In the genomic region with DNA sequence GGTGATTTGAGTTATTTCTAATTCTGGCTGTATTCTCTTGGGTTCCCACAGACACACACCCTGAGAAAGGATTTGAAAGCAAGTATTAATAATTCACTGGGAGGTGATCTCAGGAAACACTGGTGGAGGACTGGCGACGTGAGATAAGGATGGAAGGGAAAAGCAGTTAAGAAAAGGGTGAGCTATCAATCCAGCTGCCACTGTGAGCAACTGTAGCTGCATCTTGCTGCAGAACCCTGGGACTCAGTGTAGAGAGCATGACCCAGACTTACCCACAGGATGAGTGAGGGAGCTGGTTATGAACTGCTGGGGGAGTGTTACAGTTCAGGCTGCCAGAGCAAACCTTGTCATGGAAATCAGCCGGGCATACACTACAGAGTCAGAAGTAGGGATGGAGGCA, we compare ENCODE assay signal across 1 cellular context.
TF ChIP-seq lines count a peak whose summit lies in the region.

No MANE protein-coding gene starts in this region.

TF ChIP-seq in K562, 482 proteins besides CTCF, POLR2A, EP300 and RAD21 (continued from another document and continues in another):
- TF ChIP-seq, protein P1, sequence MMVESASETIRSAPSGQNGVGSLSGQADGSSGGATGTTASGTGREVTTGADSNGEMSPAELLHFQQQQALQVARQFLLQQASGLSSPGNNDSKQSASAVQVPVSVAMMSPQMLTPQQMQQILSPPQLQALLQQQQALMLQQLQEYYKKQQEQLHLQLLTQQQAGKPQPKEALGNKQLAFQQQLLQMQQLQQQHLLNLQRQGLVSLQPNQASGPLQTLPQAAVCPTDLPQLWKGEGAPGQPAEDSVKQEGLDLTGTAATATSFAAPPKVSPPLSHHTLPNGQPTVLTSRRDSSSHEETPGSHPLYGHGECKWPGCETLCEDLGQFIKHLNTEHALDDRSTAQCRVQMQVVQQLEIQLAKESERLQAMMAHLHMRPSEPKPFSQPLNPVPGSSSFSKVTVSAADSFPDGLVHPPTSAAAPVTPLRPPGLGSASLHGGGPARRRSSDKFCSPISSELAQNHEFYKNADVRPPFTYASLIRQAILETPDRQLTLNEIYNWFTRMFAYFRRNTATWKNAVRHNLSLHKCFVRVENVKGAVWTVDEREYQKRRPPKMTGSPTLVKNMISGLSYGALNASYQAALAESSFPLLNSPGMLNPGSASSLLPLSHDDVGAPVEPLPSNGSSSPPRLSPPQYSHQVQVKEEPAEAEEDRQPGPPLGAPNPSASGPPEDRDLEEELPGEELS (CRISPR knock-in tag; IDR thresholded peaks at IDR 0.05; ENCODE audit: borderline replicate concordance) = no peak
- TF ChIP-seq, protein P2, sequence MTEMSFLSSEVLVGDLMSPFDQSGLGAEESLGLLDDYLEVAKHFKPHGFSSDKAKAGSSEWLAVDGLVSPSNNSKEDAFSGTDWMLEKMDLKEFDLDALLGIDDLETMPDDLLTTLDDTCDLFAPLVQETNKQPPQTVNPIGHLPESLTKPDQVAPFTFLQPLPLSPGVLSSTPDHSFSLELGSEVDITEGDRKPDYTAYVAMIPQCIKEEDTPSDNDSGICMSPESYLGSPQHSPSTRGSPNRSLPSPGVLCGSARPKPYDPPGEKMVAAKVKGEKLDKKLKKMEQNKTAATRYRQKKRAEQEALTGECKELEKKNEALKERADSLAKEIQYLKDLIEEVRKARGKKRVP (CRISPR knock-in tag; IDR thresholded peaks at IDR 0.05) = no peak
- peak; percentile 22; the same call in 1 of the 2 replicates for TF ChIP-seq ESRRA (IDR thresholded peaks at IDR 0.05; ENCODE audit: borderline replicate concordance, low read depth)
- no peak for TF ChIP-seq MCM2 (IDR thresholded peaks at IDR 0.05; ENCODE audit: low read depth)
- no peak for TF ChIP-seq NFYB (IDR thresholded peaks at IDR 0.05; ENCODE audit: extremely low read depth, insufficient read length)
- TF ChIP-seq GABPB1 (CRISPR knock-in tag; IDR thresholded peaks at IDR 0.05) = 0 out of 2 replicates have a peak, but pooled peaks have one; percentile 33
- peak; percentile 99 for TF ChIP-seq TCF3 (CRISPR knock-in tag; IDR thresholded peaks at IDR 0.05)
- no peak for TF ChIP-seq FUS (optimal IDR thresholded peaks at IDR 0.05; ENCODE audit: low read depth, low read length)
- TF ChIP-seq GATAD2A (IDR thresholded peaks at IDR 0.05) = peak; percentile 92
- no peak for TF ChIP-seq ZNF347 (CRISPR knock-in tag; IDR thresholded peaks at IDR 0.05; ENCODE audit: low read depth)
- TF ChIP-seq ETV1 (tag; conservative IDR thresholded peaks at IDR 0.05; ENCODE audit: low read depth) = peak; percentile 91
- TF ChIP-seq ARNT (IDR thresholded peaks at IDR 0.05) = peak; percentile 89 to 97
- no peak for TF ChIP-seq SRSF7 (optimal IDR thresholded peaks at IDR 0.05; ENCODE audit: low read depth, low read length)
- TF ChIP-seq, protein P3, sequence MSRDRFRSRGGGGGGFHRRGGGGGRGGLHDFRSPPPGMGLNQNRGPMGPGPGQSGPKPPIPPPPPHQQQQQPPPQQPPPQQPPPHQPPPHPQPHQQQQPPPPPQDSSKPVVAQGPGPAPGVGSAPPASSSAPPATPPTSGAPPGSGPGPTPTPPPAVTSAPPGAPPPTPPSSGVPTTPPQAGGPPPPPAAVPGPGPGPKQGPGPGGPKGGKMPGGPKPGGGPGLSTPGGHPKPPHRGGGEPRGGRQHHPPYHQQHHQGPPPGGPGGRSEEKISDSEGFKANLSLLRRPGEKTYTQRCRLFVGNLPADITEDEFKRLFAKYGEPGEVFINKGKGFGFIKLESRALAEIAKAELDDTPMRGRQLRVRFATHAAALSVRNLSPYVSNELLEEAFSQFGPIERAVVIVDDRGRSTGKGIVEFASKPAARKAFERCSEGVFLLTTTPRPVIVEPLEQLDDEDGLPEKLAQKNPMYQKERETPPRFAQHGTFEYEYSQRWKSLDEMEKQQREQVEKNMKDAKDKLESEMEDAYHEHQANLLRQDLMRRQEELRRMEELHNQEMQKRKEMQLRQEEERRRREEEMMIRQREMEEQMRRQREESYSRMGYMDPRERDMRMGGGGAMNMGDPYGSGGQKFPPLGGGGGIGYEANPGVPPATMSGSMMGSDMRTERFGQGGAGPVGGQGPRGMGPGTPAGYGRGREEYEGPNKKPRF (IDR thresholded peaks at IDR 0.05; ENCODE audit: low read depth, low read length) = no peak
- no peak for TF ChIP-seq ZNF780A (CRISPR knock-in tag; IDR thresholded peaks at IDR 0.05)
- TF ChIP-seq CBFA2T2 (conservative IDR thresholded peaks at IDR 0.05) = peak; percentile 98
- TF ChIP-seq BCL6 (CRISPR knock-in tag; IDR thresholded peaks at IDR 0.05) = no peak; the same call in 1 of the 2 replicates
- TF ChIP-seq CEBPB (tag; IDR thresholded peaks at IDR 0.05) = no peak
- peak; percentile 98 for TF ChIP-seq ARID1B (IDR thresholded peaks at IDR 0.05)
- TF ChIP-seq, protein P4, sequence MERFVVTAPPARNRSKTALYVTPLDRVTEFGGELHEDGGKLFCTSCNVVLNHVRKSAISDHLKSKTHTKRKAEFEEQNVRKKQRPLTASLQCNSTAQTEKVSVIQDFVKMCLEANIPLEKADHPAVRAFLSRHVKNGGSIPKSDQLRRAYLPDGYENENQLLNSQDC (CRISPR knock-in tag; IDR thresholded peaks at IDR 0.05) = no peak
- no peak for TF ChIP-seq ZNF311 (CRISPR knock-in tag; IDR thresholded peaks at IDR 0.05)
- TF ChIP-seq KAT7 (CRISPR knock-in tag; IDR thresholded peaks at IDR 0.05; ENCODE audit: borderline replicate concordance) = no peak
- no peak for TF ChIP-seq FOXJ3 (CRISPR knock-in tag; IDR thresholded peaks at IDR 0.05)
- TF ChIP-seq JUN (IDR thresholded peaks at IDR 0.05; ENCODE audit: borderline replicate concordance, low read depth, low read length) = peak; percentile 57
- TF ChIP-seq JUN (CRISPR knock-in tag; IDR thresholded peaks at IDR 0.05; ENCODE audit: borderline replicate concordance) = no peak
- no peak for TF ChIP-seq CHD4 (IDR thresholded peaks at IDR 0.05; ENCODE audit: insufficient read depth, insufficient replicate concordance, low read depth, low read length, poor library complexity, severe bottlenecking)
- peak; percentile 93 for TF ChIP-seq CC2D1A (IDR thresholded peaks at IDR 0.05)
- TF ChIP-seq PHB (CRISPR knock-in tag; IDR thresholded peaks at IDR 0.05) = no peak
- TF ChIP-seq HEY1 (CRISPR knock-in tag; IDR thresholded peaks at IDR 0.05; ENCODE audit: borderline replicate concordance) = no peak
- TF ChIP-seq, protein P5, sequence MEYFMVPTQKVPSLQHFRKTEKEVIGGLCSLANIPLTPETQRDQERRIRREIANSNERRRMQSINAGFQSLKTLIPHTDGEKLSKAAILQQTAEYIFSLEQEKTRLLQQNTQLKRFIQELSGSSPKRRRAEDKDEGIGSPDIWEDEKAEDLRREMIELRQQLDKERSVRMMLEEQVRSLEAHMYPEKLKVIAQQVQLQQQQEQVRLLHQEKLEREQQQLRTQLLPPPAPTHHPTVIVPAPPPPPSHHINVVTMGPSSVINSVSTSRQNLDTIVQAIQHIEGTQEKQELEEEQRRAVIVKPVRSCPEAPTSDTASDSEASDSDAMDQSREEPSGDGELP (CRISPR knock-in tag; IDR thresholded peaks at IDR 0.05; ENCODE audit: borderline replicate concordance) = peak; percentile 83
- TF ChIP-seq, protein P6, sequence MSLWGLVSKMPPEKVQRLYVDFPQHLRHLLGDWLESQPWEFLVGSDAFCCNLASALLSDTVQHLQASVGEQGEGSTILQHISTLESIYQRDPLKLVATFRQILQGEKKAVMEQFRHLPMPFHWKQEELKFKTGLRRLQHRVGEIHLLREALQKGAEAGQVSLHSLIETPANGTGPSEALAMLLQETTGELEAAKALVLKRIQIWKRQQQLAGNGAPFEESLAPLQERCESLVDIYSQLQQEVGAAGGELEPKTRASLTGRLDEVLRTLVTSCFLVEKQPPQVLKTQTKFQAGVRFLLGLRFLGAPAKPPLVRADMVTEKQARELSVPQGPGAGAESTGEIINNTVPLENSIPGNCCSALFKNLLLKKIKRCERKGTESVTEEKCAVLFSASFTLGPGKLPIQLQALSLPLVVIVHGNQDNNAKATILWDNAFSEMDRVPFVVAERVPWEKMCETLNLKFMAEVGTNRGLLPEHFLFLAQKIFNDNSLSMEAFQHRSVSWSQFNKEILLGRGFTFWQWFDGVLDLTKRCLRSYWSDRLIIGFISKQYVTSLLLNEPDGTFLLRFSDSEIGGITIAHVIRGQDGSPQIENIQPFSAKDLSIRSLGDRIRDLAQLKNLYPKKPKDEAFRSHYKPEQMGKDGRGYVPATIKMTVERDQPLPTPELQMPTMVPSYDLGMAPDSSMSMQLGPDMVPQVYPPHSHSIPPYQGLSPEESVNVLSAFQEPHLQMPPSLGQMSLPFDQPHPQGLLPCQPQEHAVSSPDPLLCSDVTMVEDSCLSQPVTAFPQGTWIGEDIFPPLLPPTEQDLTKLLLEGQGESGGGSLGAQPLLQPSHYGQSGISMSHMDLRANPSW (CRISPR knock-in tag; IDR thresholded peaks at IDR 0.05) = no peak
- TF ChIP-seq, protein P7, sequence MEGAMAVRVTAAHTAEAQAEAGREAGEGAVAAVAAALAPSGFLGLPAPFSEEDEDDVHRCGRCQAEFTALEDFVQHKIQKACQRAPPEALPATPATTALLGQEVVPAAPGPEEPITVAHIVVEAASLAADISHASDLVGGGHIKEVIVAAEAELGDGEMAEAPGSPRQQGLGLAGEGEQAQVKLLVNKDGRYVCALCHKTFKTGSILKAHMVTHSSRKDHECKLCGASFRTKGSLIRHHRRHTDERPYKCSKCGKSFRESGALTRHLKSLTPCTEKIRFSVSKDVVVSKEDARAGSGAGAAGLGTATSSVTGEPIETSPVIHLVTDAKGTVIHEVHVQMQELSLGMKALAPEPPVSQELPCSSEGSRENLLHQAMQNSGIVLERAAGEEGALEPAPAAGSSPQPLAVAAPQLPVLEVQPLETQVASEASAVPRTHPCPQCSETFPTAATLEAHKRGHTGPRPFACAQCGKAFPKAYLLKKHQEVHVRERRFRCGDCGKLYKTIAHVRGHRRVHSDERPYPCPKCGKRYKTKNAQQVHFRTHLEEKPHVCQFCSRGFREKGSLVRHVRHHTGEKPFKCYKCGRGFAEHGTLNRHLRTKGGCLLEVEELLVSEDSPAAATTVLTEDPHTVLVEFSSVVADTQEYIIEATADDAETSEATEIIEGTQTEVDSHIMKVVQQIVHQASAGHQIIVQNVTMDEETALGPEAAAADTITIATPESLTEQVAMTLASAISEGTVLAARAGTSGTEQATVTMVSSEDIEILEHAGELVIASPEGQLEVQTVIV (CRISPR knock-in tag; IDR thresholded peaks at IDR 0.05; ENCODE audit: borderline replicate concordance) = no peak
- TF ChIP-seq, protein P8, sequence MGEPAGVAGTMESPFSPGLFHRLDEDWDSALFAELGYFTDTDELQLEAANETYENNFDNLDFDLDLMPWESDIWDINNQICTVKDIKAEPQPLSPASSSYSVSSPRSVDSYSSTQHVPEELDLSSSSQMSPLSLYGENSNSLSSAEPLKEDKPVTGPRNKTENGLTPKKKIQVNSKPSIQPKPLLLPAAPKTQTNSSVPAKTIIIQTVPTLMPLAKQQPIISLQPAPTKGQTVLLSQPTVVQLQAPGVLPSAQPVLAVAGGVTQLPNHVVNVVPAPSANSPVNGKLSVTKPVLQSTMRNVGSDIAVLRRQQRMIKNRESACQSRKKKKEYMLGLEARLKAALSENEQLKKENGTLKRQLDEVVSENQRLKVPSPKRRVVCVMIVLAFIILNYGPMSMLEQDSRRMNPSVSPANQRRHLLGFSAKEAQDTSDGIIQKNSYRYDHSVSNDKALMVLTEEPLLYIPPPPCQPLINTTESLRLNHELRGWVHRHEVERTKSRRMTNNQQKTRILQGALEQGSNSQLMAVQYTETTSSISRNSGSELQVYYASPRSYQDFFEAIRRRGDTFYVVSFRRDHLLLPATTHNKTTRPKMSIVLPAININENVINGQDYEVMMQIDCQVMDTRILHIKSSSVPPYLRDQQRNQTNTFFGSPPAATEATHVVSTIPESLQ (CRISPR knock-in tag; IDR thresholded peaks at IDR 0.05) = no peak
- TF ChIP-seq BRCA1 (IDR thresholded peaks at IDR 0.05) = no peak
- no peak for TF ChIP-seq BRCA1 (CRISPR knock-in tag; IDR thresholded peaks at IDR 0.05)
- TF ChIP-seq, protein P9, sequence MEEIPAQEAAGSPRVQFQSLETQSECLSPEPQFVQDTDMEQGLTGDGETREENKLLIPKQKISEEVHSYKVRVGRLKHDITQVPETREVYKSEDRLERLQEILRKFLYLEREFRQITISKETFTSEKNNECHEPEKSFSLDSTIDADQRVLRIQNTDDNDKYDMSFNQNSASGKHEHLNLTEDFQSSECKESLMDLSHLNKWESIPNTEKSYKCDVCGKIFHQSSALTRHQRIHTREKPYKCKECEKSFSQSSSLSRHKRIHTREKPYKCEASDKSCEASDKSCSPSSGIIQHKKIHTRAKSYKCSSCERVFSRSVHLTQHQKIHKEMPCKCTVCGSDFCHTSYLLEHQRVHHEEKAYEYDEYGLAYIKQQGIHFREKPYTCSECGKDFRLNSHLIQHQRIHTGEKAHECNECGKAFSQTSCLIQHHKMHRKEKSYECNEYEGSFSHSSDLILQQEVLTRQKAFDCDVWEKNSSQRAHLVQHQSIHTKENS (CRISPR knock-in tag; IDR thresholded peaks at IDR 0.05) = no peak
- TF ChIP-seq HNRNPLL (IDR thresholded peaks at IDR 0.05; ENCODE audit: low read depth, low read length, poor library complexity, severe bottlenecking) = no peak
- 0 out of 2 replicates have a peak, but pooled peaks have one; percentile 78 for TF ChIP-seq RUNX1 (IDR thresholded peaks at IDR 0.05; ENCODE audit: low read depth)
- TF ChIP-seq SLC30A9 (CRISPR knock-in tag; IDR thresholded peaks at IDR 0.05) = no peak
- TF ChIP-seq NFRKB (IDR thresholded peaks at IDR 0.05; ENCODE audit: low read depth) = peak; percentile 43; the same call in 1 of the 2 replicates
- TF ChIP-seq FOXA1 (IDR thresholded peaks at IDR 0.05; ENCODE audit: borderline replicate concordance) = no peak
- TF ChIP-seq ZNF224 (CRISPR knock-in tag; IDR thresholded peaks at IDR 0.05) = no peak
- TF ChIP-seq, protein P10, sequence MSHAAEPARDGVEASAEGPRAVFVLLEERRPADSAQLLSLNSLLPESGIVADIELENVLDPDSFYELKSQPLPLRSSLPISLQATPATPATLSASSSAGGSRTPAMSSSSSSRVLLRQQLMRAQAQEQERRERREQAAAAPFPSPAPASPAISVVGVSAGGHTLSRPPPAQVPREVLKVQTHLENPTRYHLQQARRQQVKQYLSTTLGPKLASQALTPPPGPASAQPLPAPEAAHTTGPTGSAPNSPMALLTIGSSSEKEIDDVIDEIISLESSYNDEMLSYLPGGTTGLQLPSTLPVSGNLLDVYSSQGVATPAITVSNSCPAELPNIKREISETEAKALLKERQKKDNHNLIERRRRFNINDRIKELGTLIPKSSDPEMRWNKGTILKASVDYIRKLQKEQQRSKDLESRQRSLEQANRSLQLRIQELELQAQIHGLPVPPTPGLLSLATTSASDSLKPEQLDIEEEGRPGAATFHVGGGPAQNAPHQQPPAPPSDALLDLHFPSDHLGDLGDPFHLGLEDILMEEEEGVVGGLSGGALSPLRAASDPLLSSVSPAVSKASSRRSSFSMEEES (CRISPR knock-in tag; IDR thresholded peaks at IDR 0.05) = no peak
- TF ChIP-seq NFIC (IDR thresholded peaks at IDR 0.05) = peak; percentile 92
- TF ChIP-seq MEIS2 (IDR thresholded peaks at IDR 0.05; ENCODE audit: partially characterized antibody) = peak; percentile 99
- peak; percentile 86 for TF ChIP-seq ZNF766 (CRISPR knock-in tag; conservative IDR thresholded peaks at IDR 0.05)
- no peak; the same call in 1 of the 2 replicates for TF ChIP-seq ZNF668 (CRISPR knock-in tag; IDR thresholded peaks at IDR 0.05)
- TF ChIP-seq SIN3B (IDR thresholded peaks at IDR 0.05; ENCODE audit: low read depth) = no peak
- TF ChIP-seq PTTG1 (tag; IDR thresholded peaks at IDR 0.05; ENCODE audit: low read depth) = no peak
- no peak for TF ChIP-seq TAF15 (IDR thresholded peaks at IDR 0.05; ENCODE audit: low read depth, low read length)
- peak; percentile 58 for TF ChIP-seq POLR2H (tag; IDR thresholded peaks at IDR 0.05; ENCODE audit: low read depth)
- TF ChIP-seq MTA2 (IDR thresholded peaks at IDR 0.05; ENCODE audit: low read depth) = peak; percentile 95
